ENCODE assay signal across 20 cellular contexts in genomic region chr9:117394655-117395054, GRCh38. TPM values are rescaled to one million over a fixed set of nuclear protein-coding genes. Genes with fewer than 3 reads are reported as not detected.
DNase-seq lines count a peak whose midpoint lies in the region; ATAC-seq and TF ChIP-seq lines count a peak whose summit lies in the region.
"Had no signal": no experiment of that assay in that cellular context is flagged by ENCODE, and none has a peak within 500 bp of the region (broad histone marks: within the 10 kb centered on the region; RNA-seq: fewer than 3 reads in every experiment).

No MANE protein-coding gene starts in this region.

- no peaks in the 10 kb centered on the region for H3K9me3 Mint-ChIP-seq in endodermal cell
- no peaks in the 10 kb centered on the region for H3K9me3 Mint-ChIP-seq in neural progenitor cell
- H3K9me3 Mint-ChIP-seq in type B pancreatic cell = no peaks in the 10 kb centered on the region

- DNase-seq in NCI-H82 (lab: John Stamatoyannopoulos, UW) (peak; percentile 50), NCI-H82 treated with DMSO at 0.1 percent for 48 hours (lab: John Stamatoyannopoulos, UW; ENCODE audit: unreplicated experiment) (no peak), endodermal cell (peak; percentile 68), neural progenitor cell (ENCODE audit: low spot score) (peak; percentile 61), left lobe of liver (ENCODE audit: low spot score) (no peak), type B pancreatic cell (ENCODE audit: extremely low spot score, unreplicated experiment) (no peak)
- DNase-seq in activated naive CD4-positive, alpha-beta T cell treated with anti-CD3 and anti-CD28 coated beads, Interleukin-2, amount 50 U/mL, for 16 hours = no peak
- DNase-seq: 8988T; ACHN; AML-193; C1 segment of cervical spinal cord; Calu3; CD4-positive, alpha-beta memory T cell; COR-L47; DMS53; DMS79 treated with DMSO at 0.1 percent for 48 hours; GF-D8; GOT3; HCEC 1CT had no signal

- no peaks in the 10 kb centered on the region for H3K9me3 ChIP-seq in endodermal cell (ENCODE audit: control insufficient read depth, low read length)
- no peaks in the 10 kb centered on the region for H3K9me3 ChIP-seq in neural progenitor cell (ENCODE audit: low read depth)
- H3K9me3 ChIP-seq: A549 had no signal

- no peak for ATAC-seq in left lobe of liver
- ATAC-seq: A549 had no signal

- H3K36me3 Mint-ChIP-seq in endodermal cell (ENCODE audit: low read depth) = no peaks in the 10 kb centered on the region
- no peaks in the 10 kb centered on the region for H3K36me3 Mint-ChIP-seq in neural progenitor cell
- H3K36me3 Mint-ChIP-seq in type B pancreatic cell = no peaks in the 10 kb centered on the region
- H3K36me3 Mint-ChIP-seq: CD4-positive, alpha-beta memory T cell had no signal

- no peak overlapping the region for H3K27ac Mint-ChIP-seq in endodermal cell
- no peak overlapping the region for H3K27ac Mint-ChIP-seq in neural progenitor cell
- H3K27ac Mint-ChIP-seq in type B pancreatic cell = no peak overlapping the region
- H3K27ac Mint-ChIP-seq: CD4-positive, alpha-beta memory T cell had no signal

- H3K9ac ChIP-seq in endodermal cell (ENCODE audit: extremely low read depth, low read length, poor library complexity, severe bottlenecking) (no peak overlapping the region), neural progenitor cell (no peak overlapping the region)

- H3K4me1 Mint-ChIP-seq in endodermal cell (peaks cover 15% of the 10 kb centered on the region), neural progenitor cell (no peaks in the 10 kb centered on the region), type B pancreatic cell (ENCODE audit: unreplicated experiment) (no peaks in the 10 kb centered on the region)
- H3K4me1 Mint-ChIP-seq: CD4-positive, alpha-beta memory T cell had no signal

- H3K27ac ChIP-seq in endodermal cell (ENCODE audit: low read depth, low read length) (no peak overlapping the region), neural progenitor cell (no peak overlapping the region)
- H3K27ac ChIP-seq: A549 had no signal

- H3K4me3 Mint-ChIP-seq in endodermal cell (no peak overlapping the region), neural progenitor cell (no peak overlapping the region), type B pancreatic cell (no peak overlapping the region)
- H3K4me3 Mint-ChIP-seq: CD4-positive, alpha-beta memory T cell had no signal

- H3K4me1 ChIP-seq in endodermal cell (ENCODE audit: control insufficient read depth, insufficient read depth, low read length) (no peaks in the 10 kb centered on the region), neural progenitor cell (peaks cover 35% of the 10 kb centered on the region)
- H3K4me1 ChIP-seq: A549 had no signal

- H3K27me3 ChIP-seq in endodermal cell (ENCODE audit: control insufficient read depth, insufficient read depth, low read length, poor library complexity, severe bottlenecking) (no peaks in the 10 kb centered on the region), neural progenitor cell (no peaks in the 10 kb centered on the region)

- H2AFZ ChIP-seq in neural progenitor cell (replicated peaks) = no peak overlapping the region

- peaks cover under 1% of the 10 kb centered on the region for H4K20me1 ChIP-seq in neural progenitor cell (ENCODE audit: low read depth)

- peaks cover 9% of the 10 kb centered on the region for H3F3A ChIP-seq in neural progenitor cell (ENCODE audit: low read depth)

- H3K27me3 Mint-ChIP-seq in endodermal cell (ENCODE audit: insufficient read depth) (peaks cover 2% of the 10 kb centered on the region), neural progenitor cell (ENCODE audit: insufficient read depth, low read depth) (peaks cover 2% of the 10 kb centered on the region), type B pancreatic cell (no peaks in the 10 kb centered on the region)
- H3K27me3 Mint-ChIP-seq: CD4-positive, alpha-beta memory T cell had no signal

- H3K4me2 ChIP-seq in neural progenitor cell = peak overlapping the region; percentile 51
- H3K4me2 ChIP-seq: A549 had no signal

- TF ChIP-seq CTCF in endodermal cell (conservative IDR thresholded peaks at IDR 0.05) (no peak), neural progenitor cell (IDR thresholded peaks at IDR 0.05) (no peak), type B pancreatic cell (conservative IDR thresholded peaks at IDR 0.05) (no peak)

- 56 to 63% methylated on average over 3 to 4 of the region's 4 CpGs for WGBS in endodermal cell (ENCODE audit: insufficient coverage in 1 of 2, insufficient read length in 1 of 2), 2 experiments

- H3K79me2 ChIP-seq in neural progenitor cell (ENCODE audit: low read depth) = no peaks in the 10 kb centered on the region

- H3K36me3 ChIP-seq in endodermal cell (ENCODE audit: control insufficient read depth, insufficient read depth, low read length) (no peaks in the 10 kb centered on the region), neural progenitor cell (no peaks in the 10 kb centered on the region)

- H3K4me3 ChIP-seq in endodermal cell (ENCODE audit: low read length) (no peak overlapping the region), neural progenitor cell (no peak overlapping the region)
- H3K4me3 ChIP-seq: A549 had no signal

RNA-seq across cellular contexts. Expression of gene ASTN2, which starts 20.2 kb away (rescaled TPM):
- total RNA-seq in endodermal cell = 10 to 100 TPM in 1 of 2 donors, 1 to 10 TPM in 1; 8.9 to 10.4 TPM
- 9.6 TPM for polyA plus RNA-seq in endodermal cell (2013, experiment 1 of 2)
- 8.4 TPM for polyA plus RNA-seq in endodermal cell (2013, experiment 2 of 2)
- 8.0 and 13.5 TPM in 2 replicates for total RNA-seq in neural progenitor cell (ENCODE audit: low replicate concordance)
- 2.9 TPM for total RNA-seq in left lobe of liver
- total RNA-seq in type B pancreatic cell (ENCODE audit: low replicate concordance) = 15.9 and 18.0 TPM in 2 replicates

Comparison
In these comparisons a context has a peak if more than half of its experiments do, and no peak if none do; other contexts are left out.
1. DNase-seq: peak in NCI-H82 (single experiment), endodermal cell (single experiment) and neural progenitor cell (single experiment); none in NCI-H82 treated with DMSO at 0.1 percent for 48 hours (single experiment), left lobe of liver (single experiment), type B pancreatic cell (single experiment) and activated naive CD4-positive, alpha-beta T cell treated with anti-CD3 and anti-CD28 coated beads, Interleukin-2, amount 50 U/mL, for 16 hours (single experiment).